10 cellular contexts compared by ENCODE assay signal in genomic region chr2:199455186-199455532, GRCh38. TPM values are rescaled to one million over a fixed set of nuclear protein-coding genes. Genes with fewer than 3 reads are reported as not detected.
DNase-seq lines count a peak whose midpoint lies in the region; ATAC-seq and TF ChIP-seq lines count a peak whose summit lies in the region.
"Had no signal": no experiment of that assay in that cellular context is flagged by ENCODE, and none has a peak within 500 bp of the region (broad histone marks: within the 10 kb centered on the region; RNA-seq: fewer than 3 reads in every experiment).

No MANE protein-coding gene starts in this region.

- in situ Hi-C loops in GM23248 (cut with MboI) = no loop called here

- peaks cover 5% of the 10 kb centered on the region; the same call in 1 of the 2 replicates for H3F3A ChIP-seq in GM23248 (ENCODE audit: insufficient read depth)

- H3K9me3 Mint-ChIP-seq in endodermal cell = no peaks in the 10 kb centered on the region

- peaks cover 74% of the 10 kb centered on the region for H3K79me2 ChIP-seq in GM23248 (ENCODE audit: insufficient read depth)

- peak overlapping the region; percentile 79 for H3K4me3 Mint-ChIP-seq in endodermal cell

- peak overlapping the region; percentile 89 for H3K4me3 ChIP-seq in GM23248
- H3K4me3 ChIP-seq in endodermal cell (ENCODE audit: low read length) = peak overlapping the region; percentile 83
- peak overlapping the region; percentile 90 for H3K4me3 ChIP-seq in neuron (ENCODE audit: low read length)
- H3K4me3 ChIP-seq: lung had no signal

- H4K20me1 ChIP-seq in GM23248 (ENCODE audit: insufficient read depth) = peaks cover 7% of the 10 kb centered on the region

- peaks cover 34% of the 10 kb centered on the region for H3K4me1 ChIP-seq in GM23248 (ENCODE audit: insufficient read depth)
- no peaks in the 10 kb centered on the region for H3K4me1 ChIP-seq in endodermal cell (ENCODE audit: control insufficient read depth, insufficient read depth, low read length)
- H3K4me1 ChIP-seq in neuron (ENCODE audit: insufficient read depth, low read length) = peaks cover 27% of the 10 kb centered on the region

- no peak for TF ChIP-seq CTCF in endodermal cell (conservative IDR thresholded peaks at IDR 0.05)

- peaks cover 17% of the 10 kb centered on the region for H3K4me1 Mint-ChIP-seq in endodermal cell

- DNase-seq in GM23248 = no peak
- peak; percentile 70 for DNase-seq in OCI-M1 (lab: John Stamatoyannopoulos, UW)
- no peak for DNase-seq in endodermal cell
- DNase-seq: caudate nucleus had no signal

- H3K9me3 ChIP-seq in GM23248 (ENCODE audit: low read depth) (no peaks in the 10 kb centered on the region), endodermal cell (ENCODE audit: control insufficient read depth, low read length) (no peaks in the 10 kb centered on the region), neuron (ENCODE audit: low read length) (no peaks in the 10 kb centered on the region)

- 0 out of 2 replicates have a peak, but pooled peaks cover 6% of the 10 kb centered on the region for H3K36me3 ChIP-seq in GM23248 (ENCODE audit: low read depth)
- H3K36me3 ChIP-seq in endodermal cell (ENCODE audit: control insufficient read depth, insufficient read depth, low read length) = no peaks in the 10 kb centered on the region
- H3K36me3 ChIP-seq in neuron (ENCODE audit: insufficient read depth, low read length) = no peaks in the 10 kb centered on the region

- ATAC-seq in GM18868 (IDR thresholded peaks at IDR 0.05; ENCODE audit: unreplicated experiment) (no peak), HG03457 (IDR thresholded peaks at IDR 0.05; ENCODE audit: unreplicated experiment) (no peak), HG02981 (IDR thresholded peaks at IDR 0.05; ENCODE audit: unreplicated experiment) (no peak), GM18498 (IDR thresholded peaks at IDR 0.05; ENCODE audit: unreplicated experiment) (no peak)

- H3K4me2 ChIP-seq in GM23248 (ENCODE audit: unreplicated experiment) = peak overlapping the region; percentile 89

- H3K27me3 Mint-ChIP-seq in endodermal cell (ENCODE audit: insufficient read depth) = peaks cover 38% of the 10 kb centered on the region

- no peak overlapping the region for H3K9ac ChIP-seq in GM23248
- H3K9ac ChIP-seq in endodermal cell (ENCODE audit: extremely low read depth, low read length, poor library complexity, severe bottlenecking) = no peak overlapping the region

- no peak overlapping the region for H3K27ac Mint-ChIP-seq in endodermal cell

- no peak overlapping the region for H2AFZ ChIP-seq in GM23248
- no peak overlapping the region for H2AFZ ChIP-seq in neuron (ENCODE audit: low read depth, low read length)

- whole genome bisulfite sequencing in GM23248 (ENCODE audit: low coverage in 1 of 2, low lambda C conversion rate in 2 of 2, missing lambda C conversion rate in 2 of 2), 2 experiments = 91 to 94% methylated on average over 6 of the region's 6 CpGs
- WGBS in endodermal cell (ENCODE audit: insufficient coverage in 1 of 2, insufficient read length in 1 of 2), 2 experiments = 34 to 42% methylated on average over 6 of the region's 6 CpGs

- no peaks in the 10 kb centered on the region for H3K27me3 ChIP-seq in GM23248 (replicated peaks; ENCODE audit: insufficient read depth)
- peaks cover 40% of the 10 kb centered on the region for H3K27me3 ChIP-seq in endodermal cell (ENCODE audit: control insufficient read depth, insufficient read depth, low read length, poor library complexity, severe bottlenecking)
- H3K27me3 ChIP-seq in neuron (ENCODE audit: insufficient read depth, low read length) = no peaks in the 10 kb centered on the region

- H3K9me2 ChIP-seq in GM23248 (ENCODE audit: insufficient read depth) = no peaks in the 10 kb centered on the region

- H3K36me3 Mint-ChIP-seq in endodermal cell (ENCODE audit: low read depth) = no peaks in the 10 kb centered on the region

- no peak overlapping the region for H3K27ac ChIP-seq in GM23248
- no peak overlapping the region for H3K27ac ChIP-seq in endodermal cell (ENCODE audit: low read depth, low read length)

RNA-seq across cellular contexts. Expression of gene SATB2, which starts 2.6 kb away (rescaled TPM):
- total RNA-seq in GM23248 (2014; rRNA removed; shearing (Covaris generic)) = 6.3 and 9.9 TPM in 2 replicates
- polyA plus RNA-seq in GM23248 (2016; fragmentation: Nextera tagmentation; extraction: Ambion mirVana) = 2.1 and 3.0 TPM in 2 replicates
- total RNA-seq in endodermal cell = 1 to 10 TPM; 2.4 to 3.0 TPM
- 5.4 TPM for polyA plus RNA-seq in endodermal cell (2013, experiment 1 of 2)
- polyA plus RNA-seq in endodermal cell (2013, experiment 2 of 2) = 5.7 TPM
